In the genomic region with DNA sequence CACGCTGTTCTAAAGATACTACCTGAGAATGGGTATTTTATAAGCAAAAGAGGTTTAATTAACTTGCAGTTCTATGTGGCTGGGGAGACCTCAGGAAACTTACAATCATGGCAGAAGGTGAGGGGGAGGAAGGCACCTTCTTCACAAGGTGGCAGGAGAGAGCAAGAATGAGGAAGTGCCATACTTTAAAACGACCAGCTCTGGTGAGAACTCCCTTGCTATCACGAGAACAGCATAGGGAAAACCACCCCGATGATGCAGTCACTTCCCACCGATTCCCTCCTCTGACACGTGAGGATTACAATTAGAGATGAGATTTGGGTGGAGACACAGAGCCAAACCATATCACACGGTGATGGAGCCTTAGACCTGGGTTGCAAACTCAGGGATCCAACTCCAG, we compare ENCODE assay signal across 1 cellular context.
TF ChIP-seq lines count a peak whose summit lies in the region.

No MANE protein-coding gene starts in this region.

TF ChIP-seq in GM23338, 12 proteins besides CTCF, POLR2A, EP300 and RAD21 (continued from another document):
- TF ChIP-seq ZNF462 (CRISPR knock-in tag; IDR thresholded peaks at IDR 0.05), result no peak
- TF ChIP-seq, protein P1, sequence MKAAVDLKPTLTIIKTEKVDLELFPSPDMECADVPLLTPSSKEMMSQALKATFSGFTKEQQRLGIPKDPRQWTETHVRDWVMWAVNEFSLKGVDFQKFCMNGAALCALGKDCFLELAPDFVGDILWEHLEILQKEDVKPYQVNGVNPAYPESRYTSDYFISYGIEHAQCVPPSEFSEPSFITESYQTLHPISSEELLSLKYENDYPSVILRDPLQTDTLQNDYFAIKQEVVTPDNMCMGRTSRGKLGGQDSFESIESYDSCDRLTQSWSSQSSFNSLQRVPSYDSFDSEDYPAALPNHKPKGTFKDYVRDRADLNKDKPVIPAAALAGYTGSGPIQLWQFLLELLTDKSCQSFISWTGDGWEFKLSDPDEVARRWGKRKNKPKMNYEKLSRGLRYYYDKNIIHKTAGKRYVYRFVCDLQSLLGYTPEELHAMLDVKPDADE (IDR thresholded peaks at IDR 0.05), result no peak
- no peak for TF ChIP-seq JUNB (IDR thresholded peaks at IDR 0.05; ENCODE audit: unreplicated experiment)
- TF ChIP-seq ZNF114 (CRISPR knock-in tag; IDR thresholded peaks at IDR 0.05), result no peak
- TF ChIP-seq CREB1 (CRISPR knock-in tag; IDR thresholded peaks at IDR 0.05; ENCODE audit: low read depth), result no peak
- TF ChIP-seq EZH2phosphoT487 (IDR thresholded peaks at IDR 0.05; ENCODE audit: unreplicated experiment), result no peak
- TF ChIP-seq ZNF331 (CRISPR knock-in tag; IDR thresholded peaks at IDR 0.05; ENCODE audit: low read depth), result no peak
- TF ChIP-seq, protein P2, sequence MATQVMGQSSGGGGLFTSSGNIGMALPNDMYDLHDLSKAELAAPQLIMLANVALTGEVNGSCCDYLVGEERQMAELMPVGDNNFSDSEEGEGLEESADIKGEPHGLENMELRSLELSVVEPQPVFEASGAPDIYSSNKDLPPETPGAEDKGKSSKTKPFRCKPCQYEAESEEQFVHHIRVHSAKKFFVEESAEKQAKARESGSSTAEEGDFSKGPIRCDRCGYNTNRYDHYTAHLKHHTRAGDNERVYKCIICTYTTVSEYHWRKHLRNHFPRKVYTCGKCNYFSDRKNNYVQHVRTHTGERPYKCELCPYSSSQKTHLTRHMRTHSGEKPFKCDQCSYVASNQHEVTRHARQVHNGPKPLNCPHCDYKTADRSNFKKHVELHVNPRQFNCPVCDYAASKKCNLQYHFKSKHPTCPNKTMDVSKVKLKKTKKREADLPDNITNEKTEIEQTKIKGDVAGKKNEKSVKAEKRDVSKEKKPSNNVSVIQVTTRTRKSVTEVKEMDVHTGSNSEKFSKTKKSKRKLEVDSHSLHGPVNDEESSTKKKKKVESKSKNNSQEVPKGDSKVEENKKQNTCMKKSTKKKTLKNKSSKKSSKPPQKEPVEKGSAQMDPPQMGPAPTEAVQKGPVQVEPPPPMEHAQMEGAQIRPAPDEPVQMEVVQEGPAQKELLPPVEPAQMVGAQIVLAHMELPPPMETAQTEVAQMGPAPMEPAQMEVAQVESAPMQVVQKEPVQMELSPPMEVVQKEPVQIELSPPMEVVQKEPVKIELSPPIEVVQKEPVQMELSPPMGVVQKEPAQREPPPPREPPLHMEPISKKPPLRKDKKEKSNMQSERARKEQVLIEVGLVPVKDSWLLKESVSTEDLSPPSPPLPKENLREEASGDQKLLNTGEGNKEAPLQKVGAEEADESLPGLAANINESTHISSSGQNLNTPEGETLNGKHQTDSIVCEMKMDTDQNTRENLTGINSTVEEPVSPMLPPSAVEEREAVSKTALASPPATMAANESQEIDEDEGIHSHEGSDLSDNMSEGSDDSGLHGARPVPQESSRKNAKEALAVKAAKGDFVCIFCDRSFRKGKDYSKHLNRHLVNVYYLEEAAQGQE (IDR thresholded peaks at IDR 0.05; ENCODE audit: unreplicated experiment), result no peak
- no peak for TF ChIP-seq NANOG (IDR thresholded peaks at IDR 0.05; ENCODE audit: borderline replicate concordance)
- TF ChIP-seq POLR2AphosphoS5 (IDR thresholded peaks at IDR 0.05; ENCODE audit: low read depth), result no peak
